Comparison of ENCODE assay signal across 19 cellular contexts in the genomic region with DNA sequence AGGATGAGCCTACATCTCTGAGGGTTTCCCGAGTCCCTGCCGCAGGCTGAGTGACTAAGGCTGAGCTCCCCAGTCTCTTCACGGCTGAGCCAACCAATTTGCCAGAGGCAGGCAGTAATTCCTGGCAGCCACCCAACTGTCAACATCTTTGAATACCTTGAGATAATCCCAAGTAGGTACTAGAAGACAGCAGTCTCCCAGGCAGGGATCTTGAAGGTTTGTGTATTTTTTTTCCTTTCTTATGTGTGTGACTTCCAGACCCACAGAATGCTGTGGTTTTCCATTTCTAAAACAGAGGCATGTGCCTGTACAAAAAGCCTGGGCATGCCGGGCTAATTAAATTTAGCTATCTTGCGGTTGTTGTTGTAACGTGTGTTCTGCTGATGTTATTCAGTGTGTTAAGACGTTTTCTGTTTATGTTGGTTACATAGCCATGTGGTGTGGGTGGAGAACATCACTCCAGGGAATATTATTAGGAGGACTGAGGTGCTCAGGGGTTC.
DNase-seq lines count a peak whose midpoint lies in the region; ATAC-seq and TF ChIP-seq lines count a peak whose summit lies in the region.
"Had no signal": no experiment of that assay in that cellular context is flagged by ENCODE, and none has a peak within 500 bp of the region (broad histone marks: within the 10 kb centered on the region; RNA-seq: fewer than 3 reads in every experiment).

No MANE protein-coding gene starts in this region.

- CTCF ChIA-PET in RWPE1 (lab: Yijun Ruan, JAX) = interaction anchor here (0.7 kb wide), 1 partner anchor 420 kb away, joined by 3 read pairs; no protein-coding TSS in a partner anchor

- WGBS in smooth muscle cell (ENCODE audit: low lambda C conversion rate) = 24% methylated on average over 7 of the region's 7 CpGs

- no peak overlapping the region for H3K4me3 ChIP-seq in smooth muscle cell
- H3K4me3 ChIP-seq: prostate gland had no signal

- TF ChIP-seq CTCF in RWPE1 (conservative IDR thresholded peaks at IDR 0.05; ENCODE audit: low read depth) = no peak
- no peak for TF ChIP-seq CTCF in smooth muscle cell (IDR thresholded peaks at IDR 0.05; ENCODE audit: borderline replicate concordance, insufficient read depth, poor library complexity, severe bottlenecking)

- H3K27ac ChIP-seq in RWPE1 = no peak overlapping the region
- peak overlapping the region; percentile 13 for H3K27ac ChIP-seq in smooth muscle cell (ENCODE audit: low read depth)
- H3K27ac ChIP-seq: 22Rv1, KMS-11, prostate gland had no signal

- POLR2A ChIA-PET in RWPE1 (lab: Yijun Ruan, JAX; ENCODE audit: low non-redundant PET) = no interaction called here

- H3K4me1 ChIP-seq in smooth muscle cell (ENCODE audit: low read depth) = no peaks in the 10 kb centered on the region
- H3K4me1 ChIP-seq: prostate gland had no signal

- H3K27me3 ChIP-seq in smooth muscle cell (ENCODE audit: low read depth) = no peaks in the 10 kb centered on the region

- ATAC-seq in esophagus mucosa (peak; percentile 71), GM21786 (IDR thresholded peaks at IDR 0.05; ENCODE audit: unreplicated experiment) (no peak), Right ventricle myocardium superior (ENCODE audit: poor library complexity) (no peak)
- ATAC-seq: natural killer cell; stimulated activated naive CD8-positive, alpha-beta T cell treated with anti-CD3 and anti-CD28 coated beads, Interleukin-15, amount 100 ng/mL, for 72 hours had no signal

- no peak overlapping the region for H2AFZ ChIP-seq in smooth muscle cell (ENCODE audit: low read depth)

- H3F3A ChIP-seq in smooth muscle cell (ENCODE audit: low read depth) = no peaks in the 10 kb centered on the region

- no peak overlapping the region for H3K9ac ChIP-seq in smooth muscle cell (ENCODE audit: low read depth)
- H3K9ac ChIP-seq: KMS-11 had no signal

- peak overlapping the region; percentile 23 for H3K4me2 ChIP-seq in smooth muscle cell
- H3K4me2 ChIP-seq: KMS-11 had no signal

- no peaks in the 10 kb centered on the region for H3K36me3 ChIP-seq in smooth muscle cell (ENCODE audit: low read depth)
- H3K36me3 ChIP-seq: prostate gland had no signal

- DNase-seq in NCI-H2171 treated with DMSO at 0.1 percent for 48 hours (lab: John Stamatoyannopoulos, UW) = peak; percentile 39
- no peak for DNase-seq in NCI-H2171 (lab: John Stamatoyannopoulos, UW)
- DNase-seq in RWPE1 (ENCODE audit: low spot score) = peak; percentile 7
- DNase-seq in smooth muscle cell (lab: John Stamatoyannopoulos, UW; ENCODE audit: unreplicated experiment) = no peak
- DNase-seq in amniotic stem cell (lab: John Stamatoyannopoulos, UW) = no peak
- no peak for DNase-seq in Right ventricle myocardium superior
- DNase-seq: activated CD4-positive, alpha-beta T cell treated with anti-CD3 and anti-CD28 coated beads for 48 hours; caudate nucleus; DMS53; effector CD4-positive, alpha-beta T cell; natural killer cell; NCI-H1105 treated with DMSO at 0.1 percent for 48 hours; NCI-H226; stimulated activated naive CD8-positive, alpha-beta T cell treated with anti-CD3 and anti-CD28 coated beads, Interleukin-15, amount 100 ng/mL, for 72 hours had no signal

- intact Hi-C loops in Right ventricle myocardium superior (cut with DNase I) = no loop called here

- H4K20me1 ChIP-seq in smooth muscle cell (ENCODE audit: low read depth) = no peaks in the 10 kb centered on the region

- no peaks in the 10 kb centered on the region for H3K9me3 ChIP-seq in smooth muscle cell (replicated peaks; ENCODE audit: low read depth)
- H3K9me3 ChIP-seq: prostate gland had no signal

- no peaks in the 10 kb centered on the region for H3K79me2 ChIP-seq in smooth muscle cell (ENCODE audit: low read depth)

Comparison
In these comparisons a context has a peak if more than half of its experiments do, and no peak if none do; other contexts are left out.
1. DNase-seq: peak in NCI-H2171 treated with DMSO at 0.1 percent for 48 hours (single experiment) and RWPE1 (single experiment); none in NCI-H2171 (single experiment), smooth muscle cell (single experiment), amniotic stem cell (single experiment) and Right ventricle myocardium superior (single experiment).